Comparison of ENCODE assay signal across 34 cellular contexts in the genomic region with DNA sequence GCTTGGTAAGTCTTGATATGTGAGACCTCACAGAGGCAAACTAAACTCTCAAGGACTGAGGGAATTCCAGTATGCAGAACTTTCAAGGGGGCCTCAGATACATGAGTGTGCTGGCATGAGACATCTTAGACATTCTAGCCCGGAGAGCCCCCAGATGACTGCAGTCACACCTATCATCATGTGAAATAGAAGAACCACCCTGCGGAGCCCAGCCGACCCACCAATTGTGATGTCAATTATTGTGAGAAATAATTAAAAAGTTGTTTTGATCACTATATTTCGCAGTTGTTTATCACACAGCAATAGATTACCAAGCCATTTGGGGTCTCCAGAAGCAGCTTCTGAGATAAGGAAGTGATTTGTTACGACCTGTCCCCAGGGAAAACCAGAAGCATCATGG.
"Had no signal": no experiment of that assay in that cellular context is flagged by ENCODE, and none has a peak within 500 bp of the region (broad histone marks: within the 10 kb centered on the region; RNA-seq: fewer than 3 reads in every experiment).

No MANE protein-coding gene starts in this region.

- DNase-seq: Karpas-422, Kasumi-1, MG63, MM.1S, MV-4-11, NCI-H1048, NCI-H1092, NCI-H1092 treated with DMSO at 0.1 percent for 48 hours, NCI-H1105, NCI-H1105 treated with DMSO at 0.1 percent for 48 hours, NCI-H1417, NCI-H1417 treated with DMSO at 0.1 percent for 48 hours, NCI-H1436, NCI-H1436 treated with DMSO at 0.1 percent for 48 hours, NCI-H146, NCI-H1694, NCI-H1694 treated with DMSO at 0.1 percent for 48 hours, NCI-H187, NCI-H187 treated with DMSO at 0.1 percent for 48 hours, NCI-H1930, NCI-H2029, NCI-H2029 treated with DMSO at 0.1 percent for 48 hours, NCI-H2081, NCI-H2081 treated with DMSO at 0.1 percent for 48 hours, NCI-H2107, NCI-H2171, NCI-H2171 treated with DMSO at 0.1 percent for 48 hours, NCI-H2227 treated with DMSO at 0.1 percent for 48 hours, NCI-H226, NCI-H345, NCI-H446, NCI-H446 treated with DMSO at 0.1 percent for 48 hours, NCI-H510A, NCI-H510A treated with DMSO at 0.1 percent for 48 hours had no signal

- H3K36me3 ChIP-seq: MG63 had no signal

- H3K27me3 ChIP-seq: MG63 had no signal

- H3K9me3 ChIP-seq: MG63 had no signal

- H3K4me3 ChIP-seq: MG63 had no signal
